18 cellular contexts compared by ENCODE assay signal in the genomic region with DNA sequence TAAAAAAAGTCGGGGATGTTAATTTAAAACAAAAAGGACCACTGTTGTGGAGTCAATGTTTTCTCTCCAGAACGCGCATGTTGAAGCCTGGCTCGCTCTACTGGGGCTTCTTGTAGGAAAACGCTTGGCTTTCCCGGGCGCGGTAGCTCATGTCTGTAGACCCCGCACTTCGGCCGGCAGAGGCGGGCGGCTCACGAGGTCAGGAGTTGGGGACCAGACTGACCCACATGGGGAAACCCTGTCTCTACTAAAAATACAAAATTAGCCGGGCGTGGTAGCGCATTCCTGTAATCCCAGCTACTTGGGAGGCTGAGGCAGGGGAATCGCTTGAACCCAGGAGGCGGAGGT.
"Had no signal": no experiment of that assay in that cellular context is flagged by ENCODE, and none has a peak within 500 bp of the region (broad histone marks: within the 10 kb centered on the region; RNA-seq: fewer than 3 reads in every experiment).

No MANE protein-coding gene starts in this region.

- H3K4me3 ChIP-seq: hepatocyte, left ventricle myocardium inferior had no signal

- H2AFZ ChIP-seq: hepatocyte had no signal

- H3K27me3 Mint-ChIP-seq: activated CD4-positive, alpha-beta T cell treated with anti-CD3 and anti-CD28 coated beads, Interleukin-2, amount 10 ng/mL, durations not matched to agents 7 days and 5 days; activated naive CD8-positive, alpha-beta T cell treated with anti-CD3 and anti-CD28 coated beads for 36 hours; activated T-cell treated with anti-CD3 and anti-CD28 coated beads, Interleukin-2, amount 50 U/mL, for 24 hours; activated T-helper 17 cell treated with anti-CD3 and anti-CD28 coated beads, Interleukin-2, amount 50 U/mL, for 72 hours had no signal

- DNase-seq: activated CD4-positive, alpha-beta T cell treated with anti-CD3 and anti-CD28 coated beads, Interleukin-2, amount 10 ng/mL, durations not matched to agents 7 days and 5 days; activated CD8-positive, alpha-beta T cell treated with anti-CD3 and anti-CD28 coated beads, Interleukin-2, amount 10 ng/mL, durations not matched to agents 7 days and 5 days; activated naive CD4-positive, alpha-beta T cell treated with Interleukin-2 at 50 U/mL for 16 hours; activated naive CD8-positive, alpha-beta T cell treated with anti-CD3 and anti-CD28 coated beads for 36 hours; activated T-cell treated with anti-CD3 and anti-CD28 coated beads, Interleukin-2, amount 50 U/mL, for 24 hours; amniotic stem cell; effector CD8-positive, alpha-beta T cell; erythroblast; kidney glomerular epithelial cell; left ventricle myocardium inferior; occipital lobe; retina; stimulated activated CD4-positive, alpha-beta T cell treated with anti-CD3 and anti-CD28 coated beads, Interleukin-4, amount 100 ng/mL, for 1 hour; stimulated activated naive CD4-positive, alpha-beta T cell; T-helper 1 cell; WERI-Rb-1 had no signal

- H3K27ac ChIP-seq: hepatocyte, left ventricle myocardium inferior, WERI-Rb-1 had no signal

- H3K4me2 ChIP-seq: hepatocyte had no signal

- H3K27ac Mint-ChIP-seq: activated CD4-positive, alpha-beta T cell treated with anti-CD3 and anti-CD28 coated beads, Interleukin-2, amount 10 ng/mL, durations not matched to agents 7 days and 5 days; activated CD8-positive, alpha-beta T cell treated with anti-CD3 and anti-CD28 coated beads, Interleukin-2, amount 10 ng/mL, durations not matched to agents 7 days and 5 days; activated naive CD8-positive, alpha-beta T cell treated with anti-CD3 and anti-CD28 coated beads for 36 hours; activated T-cell treated with anti-CD3 and anti-CD28 coated beads, Interleukin-2, amount 50 U/mL, for 24 hours; activated T-helper 17 cell treated with anti-CD3 and anti-CD28 coated beads, Interleukin-2, amount 50 U/mL, for 72 hours had no signal

- ATAC-seq: activated CD8-positive, alpha-beta T cell treated with anti-CD3 and anti-CD28 coated beads, Interleukin-2, amount 10 ng/mL, durations not matched to agents 7 days and 5 days; activated T-helper 17 cell treated with anti-CD3 and anti-CD28 coated beads, Interleukin-2, amount 50 U/mL, for 72 hours had no signal

- H3K27me3 ChIP-seq: hepatocyte had no signal

- H3K4me3 Mint-ChIP-seq: activated CD4-positive, alpha-beta T cell treated with anti-CD3 and anti-CD28 coated beads, Interleukin-2, amount 10 ng/mL, durations not matched to agents 7 days and 5 days; activated CD8-positive, alpha-beta T cell treated with anti-CD3 and anti-CD28 coated beads, Interleukin-2, amount 10 ng/mL, durations not matched to agents 7 days and 5 days; activated naive CD8-positive, alpha-beta T cell treated with anti-CD3 and anti-CD28 coated beads for 36 hours; activated T-cell treated with anti-CD3 and anti-CD28 coated beads, Interleukin-2, amount 50 U/mL, for 24 hours; activated T-helper 17 cell treated with anti-CD3 and anti-CD28 coated beads, Interleukin-2, amount 50 U/mL, for 72 hours had no signal
